Comparison of ENCODE assay signal across 18 cellular contexts in the genomic region with DNA sequence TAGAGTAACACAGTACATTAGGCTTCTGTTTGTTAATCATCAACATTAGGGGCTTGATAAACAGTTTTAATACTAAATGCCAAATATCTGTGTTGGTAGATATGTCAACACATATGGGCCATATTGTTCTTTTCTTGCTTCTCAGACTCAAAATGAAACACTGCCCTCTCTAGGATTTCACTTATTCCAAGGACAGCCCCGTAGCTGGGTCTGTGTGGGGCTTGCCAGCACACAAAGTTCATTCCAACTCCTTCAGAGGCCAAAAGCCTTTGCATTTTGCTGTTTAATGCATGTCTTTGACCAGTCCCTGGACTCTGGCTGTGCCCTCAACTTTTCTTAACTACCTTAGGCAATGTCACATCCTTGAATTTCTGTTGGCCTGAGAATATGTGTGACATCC.
DNase-seq lines count a peak whose midpoint lies in the region; ATAC-seq and TF ChIP-seq lines count a peak whose summit lies in the region.
"Had no signal": no experiment of that assay in that cellular context is flagged by ENCODE, and none has a peak within 500 bp of the region (broad histone marks: within the 10 kb centered on the region; RNA-seq: fewer than 3 reads in every experiment).

No MANE protein-coding gene starts in this region.

- no peak overlapping the region for H3K4me3 Mint-ChIP-seq in chondrocyte (ENCODE audit: unreplicated experiment)
- H3K4me3 Mint-ChIP-seq in activated CD8-positive, alpha-beta T cell treated with anti-CD3 and anti-CD28 coated beads, Interleukin-2, amount 10 ng/mL, durations not matched to agents 7 days and 5 days = no peak overlapping the region
- H3K4me3 Mint-ChIP-seq: H9, T-cell had no signal

- CTCF ChIA-PET in A673 (lab: Charles Lee) (no interaction called here), HCT116 (lab: Charles Lee) (no interaction called here)
- CTCF ChIA-PET in activated CD8-positive, alpha-beta T cell treated with anti-CD3 and anti-CD28 coated beads, Interleukin-2, amount 10 ng/mL, durations not matched to agents 7 days and 5 days (lab: Charles Lee) = no interaction called here

- no peaks in the 10 kb centered on the region for H3K4me1 Mint-ChIP-seq in chondrocyte (ENCODE audit: low read depth)
- no peaks in the 10 kb centered on the region for H3K4me1 Mint-ChIP-seq in activated CD8-positive, alpha-beta T cell treated with anti-CD3 and anti-CD28 coated beads, Interleukin-2, amount 10 ng/mL, durations not matched to agents 7 days and 5 days (ENCODE audit: low read depth)
- H3K4me1 Mint-ChIP-seq: H9, T-cell had no signal

- H4K20me1 ChIP-seq in HCT116 (ENCODE audit: insufficient read depth) (no peaks in the 10 kb centered on the region), OCI-LY3 (ENCODE audit: insufficient read depth, low read length) (no peaks in the 10 kb centered on the region)

- H3K36me3 ChIP-seq in A673 (ENCODE audit: insufficient read depth, low read length, poor library complexity, severe bottlenecking) (no peaks in the 10 kb centered on the region), HCT116 (ENCODE audit: control insufficient read depth in 1 of 2, insufficient read depth in 2 of 2, low read length in 2 of 2) (no peaks in the 10 kb centered on the region), OCI-LY3 (replicated peaks; ENCODE audit: low read depth, low read length) (no peaks in the 10 kb centered on the region)

- ATAC-seq in HCT116 = peak; percentile 36; the same call in 1 of the 2 replicates
- ATAC-seq in activated CD8-positive, alpha-beta T cell treated with anti-CD3 and anti-CD28 coated beads, Interleukin-2, amount 10 ng/mL, durations not matched to agents 7 days and 5 days = no peak
- ATAC-seq: T-cell had no signal

- no peaks in the 10 kb centered on the region for H3K9me2 ChIP-seq in HCT116 (ENCODE audit: insufficient read depth)

- no peaks in the 10 kb centered on the region for H3K27me3 Mint-ChIP-seq in chondrocyte (ENCODE audit: low read depth)
- peaks cover 11% of the 10 kb centered on the region for H3K27me3 Mint-ChIP-seq in activated CD8-positive, alpha-beta T cell treated with anti-CD3 and anti-CD28 coated beads, Interleukin-2, amount 10 ng/mL, durations not matched to agents 7 days and 5 days (ENCODE audit: low read depth)

- POLR2A ChIA-PET in A673 (lab: Charles Lee; ENCODE audit: low non-redundant PET) (no interaction called here), HCT116 (lab: Charles Lee) (no interaction called here)
- POLR2A ChIA-PET in activated CD8-positive, alpha-beta T cell treated with anti-CD3 and anti-CD28 coated beads, Interleukin-2, amount 10 ng/mL, durations not matched to agents 7 days and 5 days (lab: Charles Lee) = no interaction called here

- no peaks in the 10 kb centered on the region for H3K4me1 ChIP-seq in A673 (ENCODE audit: insufficient read depth, low read length, poor library complexity, severe bottlenecking)
- H3K4me1 ChIP-seq in HCT116 (ENCODE audit: control insufficient read depth in 1 of 2, insufficient read depth in 2 of 2, low read length in 2 of 2) = no peaks in the 10 kb centered on the region
- peaks cover 13% of the 10 kb centered on the region for H3K4me1 ChIP-seq in OCI-LY3 (ENCODE audit: low read length)

- TF ChIP-seq RAD21 in HCT116 (IDR thresholded peaks at IDR 0.05; ENCODE audit: low read depth) = peak; percentile 40

- no peak for TF ChIP-seq POLR2A in HCT116 (IDR thresholded peaks at IDR 0.05; ENCODE audit: borderline replicate concordance, extremely low read depth, insufficient read depth, insufficient read length)

- H3K27ac ChIP-seq in A673 (ENCODE audit: low read depth, low read length, poor library complexity, severe bottlenecking) (no peak overlapping the region), HCT116 (ENCODE audit: low read depth, low read length) (no peak overlapping the region), OCI-LY3 (ENCODE audit: low read length) (no peak overlapping the region)

- H3K27ac Mint-ChIP-seq in chondrocyte (ENCODE audit: unreplicated experiment) = no peak overlapping the region
- H3K27ac Mint-ChIP-seq in activated CD8-positive, alpha-beta T cell treated with anti-CD3 and anti-CD28 coated beads, Interleukin-2, amount 10 ng/mL, durations not matched to agents 7 days and 5 days = no peak overlapping the region
- H3K27ac Mint-ChIP-seq: H9, T-cell had no signal

- intact Hi-C loops in A673 (cut with micrococcal nuclease; ENCODE audit: unreplicated experiment) (no loop called here), HCT116 (cut with micrococcal nuclease) (no loop called here)

- H3K4me2 ChIP-seq in HCT116 (ENCODE audit: low read length) = no peak overlapping the region
- no peak overlapping the region for H3K4me2 ChIP-seq in OCI-LY3 (ENCODE audit: low read length)

- H3K4me3 ChIP-seq in A673 (ENCODE audit: low read depth, low read length, poor library complexity, severe bottlenecking) (no peak overlapping the region), HCT116 (replicated peaks in 1 of 2; ENCODE audit: low read depth in 1 of 2, low read length in 2 of 2) (no peak overlapping the region), OCI-LY3 (ENCODE audit: low read length) (no peak overlapping the region)

- peaks cover 5% of the 10 kb centered on the region for H3K36me3 Mint-ChIP-seq in chondrocyte (ENCODE audit: low read depth)
- H3K36me3 Mint-ChIP-seq in activated CD8-positive, alpha-beta T cell treated with anti-CD3 and anti-CD28 coated beads, Interleukin-2, amount 10 ng/mL, durations not matched to agents 7 days and 5 days (ENCODE audit: low read depth) = no peaks in the 10 kb centered on the region
- H3K36me3 Mint-ChIP-seq: T-cell had no signal

- no peak for DNase-seq in A673 (ENCODE audit: low spot score)
- DNase-seq in HCT116 (ENCODE audit: low read depth, low spot score) = no peak
- DNase-seq in chondrocyte (ENCODE audit: low spot score) = no peak
- DNase-seq in activated T-cell treated with anti-CD3 and anti-CD28 coated beads, Interleukin-2, amount 50 U/mL, for 1 hour = no peak
- DNase-seq in activated CD8-positive, alpha-beta T cell treated with anti-CD3 and anti-CD28 coated beads, Interleukin-2, amount 10 ng/mL, durations not matched to agents 7 days and 5 days = no peak
- DNase-seq in DMS53 (lab: John Stamatoyannopoulos, UW) = no peak
- DNase-seq in retina = no peak
- DNase-seq: DMS79 treated with DMSO at 0.1 percent for 48 hours, GDM1, H9, MV-4-11, NCI-H1436, NCI-H2081 treated with DMSO at 0.1 percent for 48 hours, NCI-H226, NCI-H526, SHP77 treated with DMSO at 0.1 percent for 48 hours, T-cell had no signal

- RAD21 ChIA-PET in HCT116 (lab: Charles Lee; ENCODE audit: low non-redundant PET in 1 of 2, low total read pairs in 2 of 2, uncharacterized antibody in 2 of 2, unreplicated experiment in 2 of 2) = no interaction called here

- H3K9ac ChIP-seq in HCT116 (ENCODE audit: low read length) (no peak overlapping the region), OCI-LY3 (ENCODE audit: low read length) (no peak overlapping the region)

- BruUV-seq in A673 (replicated peaks; lab: Mats Ljungman, UMichigan) (no TSS peak), HCT116 (replicated peaks; lab: Mats Ljungman, UMichigan) (no TSS peak)

- TF ChIP-seq CTCF in A673 (conservative IDR thresholded peaks at IDR 0.05; ENCODE audit: low read depth, low read length) = peak; percentile 29; the same call in 1 of the 2 replicates
- no peak for TF ChIP-seq CTCF in HCT116 (IDR thresholded peaks at IDR 0.05 in 2 of 3, conservative IDR thresholded peaks at IDR 0.05 in 1 of 3; ENCODE audit: borderline replicate concordance in 1 of 3, insufficient read depth in 1 of 3, low read depth in 2 of 3, low read length in 2 of 3)
- peak; percentile 26 for TF ChIP-seq CTCF in OCI-LY3 (IDR thresholded peaks at IDR 0.05; ENCODE audit: low read depth, low read length)
- TF ChIP-seq CTCF in chondrocyte (IDR thresholded peaks at IDR 0.05) = peak; percentile 24

- H3K27me3 ChIP-seq in A673 (replicated peaks; ENCODE audit: insufficient read depth, low read depth, low read length, poor library complexity) (no peaks in the 10 kb centered on the region), HCT116 (ENCODE audit: insufficient read depth, low read length) (no peaks in the 10 kb centered on the region), OCI-LY3 (ENCODE audit: low read depth, low read length) (no peaks in the 10 kb centered on the region)

- H3K79me2 ChIP-seq in HCT116 (ENCODE audit: insufficient read depth, low read length) (no peaks in the 10 kb centered on the region), OCI-LY3 (ENCODE audit: low read length) (no peaks in the 10 kb centered on the region)

- H2AFZ ChIP-seq in HCT116 (ENCODE audit: low read depth, low read length, poor library complexity, severe bottlenecking) = peak overlapping the region; percentile 30
- H2AFZ ChIP-seq in OCI-LY3 (ENCODE audit: low read depth, low read length) = no peak overlapping the region

- H3K9me3 ChIP-seq in A673 (ENCODE audit: low read depth, low read length, poor library complexity, severe bottlenecking) (no peaks in the 10 kb centered on the region), HCT116 (ENCODE audit: control insufficient read depth in 1 of 2, insufficient read depth in 1 of 2, low read depth in 1 of 2, low read length in 2 of 2) (no peaks in the 10 kb centered on the region), OCI-LY3 (ENCODE audit: insufficient read depth, low read length) (no peaks in the 10 kb centered on the region)

- H3K9me3 Mint-ChIP-seq in chondrocyte (ENCODE audit: low read depth) = peaks cover 12% of the 10 kb centered on the region
- no peaks in the 10 kb centered on the region for H3K9me3 Mint-ChIP-seq in activated CD8-positive, alpha-beta T cell treated with anti-CD3 and anti-CD28 coated beads, Interleukin-2, amount 10 ng/mL, durations not matched to agents 7 days and 5 days (ENCODE audit: insufficient read depth)

TF ChIP-seq in HCT116, 20 proteins besides CTCF, POLR2A, EP300 and RAD21 (continues in another document):
- no peak for TF ChIP-seq POLR2AphosphoS5 (IDR thresholded peaks at IDR 0.05; ENCODE audit: low read depth, low read length)
- TF ChIP-seq, protein P1, sequence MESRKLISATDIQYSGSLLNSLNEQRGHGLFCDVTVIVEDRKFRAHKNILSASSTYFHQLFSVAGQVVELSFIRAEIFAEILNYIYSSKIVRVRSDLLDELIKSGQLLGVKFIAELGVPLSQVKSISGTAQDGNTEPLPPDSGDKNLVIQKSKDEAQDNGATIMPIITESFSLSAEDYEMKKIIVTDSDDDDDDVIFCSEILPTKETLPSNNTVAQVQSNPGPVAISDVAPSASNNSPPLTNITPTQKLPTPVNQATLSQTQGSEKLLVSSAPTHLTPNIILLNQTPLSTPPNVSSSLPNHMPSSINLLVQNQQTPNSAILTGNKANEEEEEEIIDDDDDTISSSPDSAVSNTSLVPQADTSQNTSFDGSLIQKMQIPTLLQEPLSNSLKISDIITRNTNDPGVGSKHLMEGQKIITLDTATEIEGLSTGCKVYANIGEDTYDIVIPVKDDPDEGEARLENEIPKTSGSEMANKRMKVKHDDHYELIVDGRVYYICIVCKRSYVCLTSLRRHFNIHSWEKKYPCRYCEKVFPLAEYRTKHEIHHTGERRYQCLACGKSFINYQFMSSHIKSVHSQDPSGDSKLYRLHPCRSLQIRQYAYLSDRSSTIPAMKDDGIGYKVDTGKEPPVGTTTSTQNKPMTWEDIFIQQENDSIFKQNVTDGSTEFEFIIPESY (IDR thresholded peaks at IDR 0.05; ENCODE audit: extremely low read depth, insufficient replicate concordance, low read length) = no peak
- TF ChIP-seq ZFX (IDR thresholded peaks at IDR 0.05) = no peak
- TF ChIP-seq EGR1 (IDR thresholded peaks at IDR 0.05; ENCODE audit: low read depth) = no peak
- TF ChIP-seq EZH2phosphoT487 (IDR thresholded peaks at IDR 0.05; ENCODE audit: borderline replicate concordance) = no peak

Comparison
In these comparisons a context has a peak if more than half of its experiments do, and no peak if none do; other contexts are left out.
1. CTCF ChIP-seq: peak in A673 (single experiment), OCI-LY3 (single experiment) and chondrocyte (single experiment); none in HCT116 (0 of 3).